18 cellular contexts compared by ENCODE assay signal in genomic region chr5:73374520-73375235, GRCh38.
DNase-seq lines count a peak whose midpoint lies in the region; ATAC-seq and TF ChIP-seq lines count a peak whose summit lies in the region.
"Had no signal": no experiment of that assay in that cellular context is flagged by ENCODE, and none has a peak within 500 bp of the region (broad histone marks: within the 10 kb centered on the region; RNA-seq: fewer than 3 reads in every experiment).

No MANE protein-coding gene starts in this region.

- no peaks in the 10 kb centered on the region for H4K20me1 ChIP-seq in mammary epithelial cell (ENCODE audit: insufficient read depth, low read length)

- no TSS peak for BruUV-seq in mammary epithelial cell (replicated peaks; lab: Mats Ljungman, UMichigan)
- BruUV-seq in MCF 10A (replicated peaks; lab: Mats Ljungman, UMichigan), result no TSS peak

- H3K9ac ChIP-seq in mammary epithelial cell (ENCODE audit: insufficient read depth, low read length) (no peak overlapping the region), adipocyte (ENCODE audit: low read length) (no peak overlapping the region)

- H3K9me3 ChIP-seq in mammary epithelial cell (replicated peaks; ENCODE audit: insufficient read depth, low read length) (no peaks in the 10 kb centered on the region), adipocyte (ENCODE audit: control insufficient read depth, low read length) (no peaks in the 10 kb centered on the region)
- H3K9me3 ChIP-seq: left ventricle myocardium inferior had no signal

- DNase-seq in mammary epithelial cell (no peak), MCF 10A (ENCODE audit: unreplicated experiment) (no peak), adipocyte (ENCODE audit: low read depth) (peak; percentile 61), foreskin keratinocyte (peak; percentile 64 to 87), cerebellar cortex (ENCODE audit: low spot score) (no peak)
- no peak for DNase-seq in stimulated activated CD8-positive, alpha-beta memory T cell treated with anti-CD3 and anti-CD28 coated beads, Interleukin-4, amount 100 ng/mL, for 48 hours
- DNase-seq: amygdala, GOT3, left ventricle myocardium inferior, NCI-H2081, SHP77 treated with DMSO at 0.1 percent for 48 hours had no signal

- no peaks in the 10 kb centered on the region for H3K36me3 Mint-ChIP-seq in MCF 10A (ENCODE audit: insufficient read depth, unreplicated experiment)
- H3K36me3 Mint-ChIP-seq: natural killer cell treated with Interleukin-12 subunit alpha and Interleukin-12 subunit beta and Interleukin-15 and Interleukin-18, amount 100 ng/mL, for 72 hours had no signal

- CTCF ChIA-PET in mammary epithelial cell (lab: Charles Lee; ENCODE audit: low non-redundant PET) (no interaction called here), MCF 10A (lab: Yijun Ruan, JAX) (interaction anchor here (0.5 to 0.7 kb wide), 2 partner anchors 150 to 705 kb away, joined by 3 to 4 read pairs; no protein-coding TSS in a partner anchor)

- H3K27me3 ChIP-seq in mammary epithelial cell (ENCODE audit: insufficient read depth, low read length), result no peaks in the 10 kb centered on the region
- peaks cover 5% of the 10 kb centered on the region for H3K27me3 ChIP-seq in adipocyte (replicated peaks; ENCODE audit: control insufficient read depth, insufficient read depth, low read length)
- no peaks in the 10 kb centered on the region for H3K27me3 ChIP-seq in foreskin keratinocyte

- peaks cover 29% of the 10 kb centered on the region for H3K4me1 Mint-ChIP-seq in MCF 10A (ENCODE audit: insufficient read depth, unreplicated experiment)

- 76% methylated on average over 8 of the region's 8 CpGs for WGBS in mammary epithelial cell (ENCODE audit: low coverage, missing lambda C conversion rate)

- ATAC-seq in foreskin keratinocyte (no peak), HG02938 (IDR thresholded peaks at IDR 0.05; ENCODE audit: unreplicated experiment) (no peak), GM18505 (IDR thresholded peaks at IDR 0.05; ENCODE audit: unreplicated experiment) (no peak)
- ATAC-seq: natural killer cell treated with Interleukin-12 subunit alpha and Interleukin-12 subunit beta and Interleukin-15 and Interleukin-18, amount 100 ng/mL, for 72 hours; sciatic nerve had no signal

- H3K4me3 ChIP-seq in mammary epithelial cell (replicated peaks in 1 of 3; ENCODE audit: insufficient read depth in 1 of 3, low read depth in 2 of 3, low read length in 3 of 3), result no peak overlapping the region
- no peak overlapping the region for H3K4me3 ChIP-seq in adipocyte (ENCODE audit: low read length)
- H3K4me3 ChIP-seq: left ventricle myocardium inferior had no signal

- intact Hi-C loops in mammary epithelial cell (cut with micrococcal nuclease) (no loop called here), MCF 10A (cut with micrococcal nuclease) (no loop called here)

- POLR2A ChIA-PET in MCF 10A (lab: Yijun Ruan, JAX), result interaction anchor here (0.6 to 1.5 kb wide), 3 partner anchors 9 to 128 kb away, joined by 3 to 7 read pairs (median 3); no protein-coding TSS in a partner anchor

- no peaks in the 10 kb centered on the region for H3K27me3 Mint-ChIP-seq in MCF 10A (ENCODE audit: insufficient read depth, unreplicated experiment)

- H3K27ac Mint-ChIP-seq in MCF 10A (ENCODE audit: low read depth, unreplicated experiment), result no peak overlapping the region
- H3K27ac Mint-ChIP-seq: activated T-helper 1 cell treated with anti-CD3 and anti-CD28 coated beads, Interleukin-12 subunit alpha, Interleukin-12 subunit beta, Interleukin-2, Interleukin-4 antibody, amounts not matched to agents 30 ng/mL and 10 ng/mL and 1 ng/mL, durations not matched to agents 14 hours and 24 hours and 36 hours; natural killer cell treated with Interleukin-12 subunit alpha and Interleukin-12 subunit beta and Interleukin-15 and Interleukin-18, amount 100 ng/mL, for 72 hours; stimulated activated naive CD8-positive, alpha-beta T cell treated with anti-CD3 and anti-CD28 coated beads, Interleukin-15, Interleukin-2, amounts not matched to agents 100 ng/mL and 50 ng/mL, for 24 hours had no signal

- H3K4me1 ChIP-seq in mammary epithelial cell (ENCODE audit: insufficient read depth, low read length), result peaks cover 44% of the 10 kb centered on the region
- H3K4me1 ChIP-seq in adipocyte (ENCODE audit: control insufficient read depth, insufficient read depth, low read length), result peaks cover 18% of the 10 kb centered on the region
- peaks cover 66% of the 10 kb centered on the region for H3K4me1 ChIP-seq in foreskin keratinocyte
- H3K4me1 ChIP-seq: left ventricle myocardium inferior had no signal

- H3K36me3 ChIP-seq in mammary epithelial cell (ENCODE audit: insufficient read depth, low read length), result no peaks in the 10 kb centered on the region
- H3K36me3 ChIP-seq in adipocyte (ENCODE audit: control insufficient read depth, insufficient read depth, low read length, severe bottlenecking), result no peaks in the 10 kb centered on the region
- H3K36me3 ChIP-seq: left ventricle myocardium inferior had no signal

- H3K4me3 Mint-ChIP-seq in MCF 10A (ENCODE audit: unreplicated experiment), result no peak overlapping the region
- H3K4me3 Mint-ChIP-seq: activated T-helper 1 cell treated with anti-CD3 and anti-CD28 coated beads, Interleukin-12 subunit alpha, Interleukin-12 subunit beta, Interleukin-2, Interleukin-4 antibody, amounts not matched to agents 30 ng/mL and 10 ng/mL and 1 ng/mL, durations not matched to agents 14 hours and 24 hours and 36 hours; natural killer cell treated with Interleukin-12 subunit alpha and Interleukin-12 subunit beta and Interleukin-15 and Interleukin-18, amount 100 ng/mL, for 72 hours; stimulated activated naive CD8-positive, alpha-beta T cell treated with anti-CD3 and anti-CD28 coated beads, Interleukin-15, Interleukin-2, amounts not matched to agents 100 ng/mL and 50 ng/mL, for 24 hours had no signal

- H3K27ac ChIP-seq in mammary epithelial cell (ENCODE audit: insufficient read depth, low read depth, low read length) (no peak overlapping the region), foreskin keratinocyte (no peak overlapping the region)
- H3K27ac ChIP-seq: 22Rv1, left ventricle myocardium inferior had no signal

- H2AFZ ChIP-seq in mammary epithelial cell (ENCODE audit: low read depth, low read length), result peak overlapping the region; percentile 13

- no peaks in the 10 kb centered on the region for H3K9me3 Mint-ChIP-seq in MCF 10A (ENCODE audit: unreplicated experiment)
- H3K9me3 Mint-ChIP-seq: activated T-helper 1 cell treated with anti-CD3 and anti-CD28 coated beads, Interleukin-12 subunit alpha, Interleukin-12 subunit beta, Interleukin-2, Interleukin-4 antibody, amounts not matched to agents 30 ng/mL and 10 ng/mL and 1 ng/mL, durations not matched to agents 14 hours and 24 hours and 36 hours; natural killer cell treated with Interleukin-12 subunit alpha and Interleukin-12 subunit beta and Interleukin-15 and Interleukin-18, amount 100 ng/mL, for 72 hours; stimulated activated naive CD8-positive, alpha-beta T cell treated with anti-CD3 and anti-CD28 coated beads, Interleukin-15, Interleukin-2, amounts not matched to agents 100 ng/mL and 50 ng/mL, for 24 hours had no signal

- no peak for TF ChIP-seq POLR2A in GM18505 (IDR thresholded peaks at IDR 0.05; ENCODE audit: borderline replicate concordance, extremely low read depth, insufficient read depth, insufficient read length)

- no peak overlapping the region for H3K4me2 ChIP-seq in mammary epithelial cell (ENCODE audit: insufficient read depth, low read depth, low read length)

- H3K79me2 ChIP-seq in mammary epithelial cell (ENCODE audit: insufficient read depth, low read length), result no peaks in the 10 kb centered on the region

- TF ChIP-seq CTCF in mammary epithelial cell (conservative IDR thresholded peaks at IDR 0.05 in 1 of 2, IDR thresholded peaks at IDR 0.05 in 1 of 2; ENCODE audit: extremely low read depth in 1 of 2, insufficient read depth in 1 of 2, low read depth in 1 of 2, low read length in 2 of 2) (no peak), MCF 10A (IDR thresholded peaks at IDR 0.05; ENCODE audit: unreplicated experiment) (no peak), foreskin keratinocyte (conservative IDR thresholded peaks at IDR 0.05) (no peak)

- in situ Hi-C loops in mammary epithelial cell (cut with MboI; ENCODE audit: low sequenced_read_pairs in 2 of 2), result no loop called here

- dilution Hi-C loops in mammary epithelial cell (cut with HindIII; ENCODE audit: low sequenced_read_pairs), result no loop called here

Comparison
In these comparisons a context has a peak if more than half of its experiments do, and no peak if none do; other contexts are left out.
1. DNase-seq: peak in adipocyte (single experiment) and foreskin keratinocyte (2 of 2); none in mammary epithelial cell (single experiment), MCF 10A (single experiment), stimulated activated CD8-positive, alpha-beta memory T cell treated with anti-CD3 and anti-CD28 coated beads, Interleukin-4, amount 100 ng/mL, for 48 hours (single experiment) and cerebellar cortex (single experiment).